12 cellular contexts compared by ENCODE assay signal in genomic region chr3:31622636-31623288, GRCh38.
A peak's percentile ranks its signal among the peaks of the same experiment; 100 is the strongest.
DNase-seq lines count a peak whose midpoint lies in the region; ATAC-seq and TF ChIP-seq lines count a peak whose summit lies in the region.
"Had no signal": no experiment of that assay in that cellular context is flagged by ENCODE, and none has a peak within 500 bp of the region (broad histone marks: within the 10 kb centered on the region; RNA-seq: fewer than 3 reads in every experiment).

No MANE protein-coding gene starts in this region.

- in situ Hi-C loops in GM13976 (cut with MboI; ENCODE audit: low sequenced_read_pairs, unreplicated experiment), result no loop called here

- no peak for TF ChIP-seq CTCF in GM13976 (IDR thresholded peaks at IDR 0.05; ENCODE audit: borderline replicate concordance, control extremely low read depth, extremely low read depth, insufficient read depth, missing control alignments)
- no peak for TF ChIP-seq CTCF in HFFc6 (IDR thresholded peaks at IDR 0.05)

- H3K4me1 Mint-ChIP-seq in effector memory CD8-positive, alpha-beta T cell (ENCODE audit: low read depth in 2 of 2), result peaks cover 10 to 16% of the 10 kb centered on the region in 2 donors
- peaks cover 28% of the 10 kb centered on the region for H3K4me1 Mint-ChIP-seq in HFFc6 (ENCODE audit: low read depth)

- no peaks in the 10 kb centered on the region; the same call in 1 of the 2 replicates for H3K36me3 ChIP-seq in H7 (replicated peaks; ENCODE audit: control insufficient read depth, insufficient read depth, low read length)

- ATAC-seq in GM19395 (IDR thresholded peaks at IDR 0.05; ENCODE audit: unreplicated experiment) (peak; percentile 72), HG02759 (IDR thresholded peaks at IDR 0.05; ENCODE audit: unreplicated experiment) (peak; percentile 50), HG03521 (IDR thresholded peaks at IDR 0.05; ENCODE audit: unreplicated experiment) (peak; percentile 53)
- ATAC-seq in effector memory CD8-positive, alpha-beta T cell (replicated peaks), result no peak

- no peaks in the 10 kb centered on the region for H3K27me3 Mint-ChIP-seq in effector memory CD8-positive, alpha-beta T cell
- no peaks in the 10 kb centered on the region; the same call in 1 of the 2 replicates for H3K27me3 Mint-ChIP-seq in HFFc6 (ENCODE audit: insufficient read depth)

- no peaks in the 10 kb centered on the region for H3K27me3 ChIP-seq in H7 (ENCODE audit: control insufficient read depth, insufficient read depth, low read length)

- H3K4me3 ChIP-seq in H7 (ENCODE audit: insufficient read depth, low read depth, low read length), result no peak overlapping the region

- no peaks in the 10 kb centered on the region for H3K9me3 Mint-ChIP-seq in effector memory CD8-positive, alpha-beta T cell
- H3K9me3 Mint-ChIP-seq in HFFc6, result no peaks in the 10 kb centered on the region
- H3K9me3 Mint-ChIP-seq: activated T-helper 2 cell treated with anti-CD3 and anti-CD28 coated beads, Interferon-gamma antibody, Interleukin-2, Interleukin-4, amounts not matched to agents 10 μg/mL and 5 μg/mL and 100 μg/mL, durations not matched to agents 14 hours and 24 hours and 36 hours had no signal

- H3K27ac Mint-ChIP-seq in effector memory CD8-positive, alpha-beta T cell, result peak overlapping the region in 1 of 2 donors; percentile 70
- no peak overlapping the region for H3K27ac Mint-ChIP-seq in HFFc6
- H3K27ac Mint-ChIP-seq: activated T-helper 2 cell treated with anti-CD3 and anti-CD28 coated beads, Interferon-gamma antibody, Interleukin-2, Interleukin-4, amounts not matched to agents 10 μg/mL and 5 μg/mL and 100 μg/mL, durations not matched to agents 14 hours and 24 hours and 36 hours had no signal

- DNase-seq in GM13976 (ENCODE audit: low spot score) (peak; percentile 19), H7 (no peak), NCI-H1930 (lab: John Stamatoyannopoulos, UW) (no peak), HFFc6 (no peak)
- no peak for DNase-seq in effector memory CD8-positive, alpha-beta T cell
- DNase-seq: activated CD4-positive, alpha-beta T cell treated with anti-CD3 and anti-CD28 coated beads for 1 hour; NCI-H1092 treated with DMSO at 0.1 percent for 48 hours; stimulated activated CD4-positive, alpha-beta T cell treated with anti-CD3 and anti-CD28 coated beads, Interleukin-12 subunit alpha, Interleukin-12 subunit beta, amount 100 ng/mL, for 4 hours had no signal

- peaks cover 69% of the 10 kb centered on the region for H3K36me3 Mint-ChIP-seq in effector memory CD8-positive, alpha-beta T cell (ENCODE audit: insufficient read depth)
- peaks cover 19% of the 10 kb centered on the region for H3K36me3 Mint-ChIP-seq in HFFc6 (ENCODE audit: low read depth)

- no peak overlapping the region for H3K4me3 Mint-ChIP-seq in effector memory CD8-positive, alpha-beta T cell
- H3K4me3 Mint-ChIP-seq in HFFc6, result no peak overlapping the region
